Comparison of ENCODE assay signal across 14 cellular contexts in the genomic region with DNA sequence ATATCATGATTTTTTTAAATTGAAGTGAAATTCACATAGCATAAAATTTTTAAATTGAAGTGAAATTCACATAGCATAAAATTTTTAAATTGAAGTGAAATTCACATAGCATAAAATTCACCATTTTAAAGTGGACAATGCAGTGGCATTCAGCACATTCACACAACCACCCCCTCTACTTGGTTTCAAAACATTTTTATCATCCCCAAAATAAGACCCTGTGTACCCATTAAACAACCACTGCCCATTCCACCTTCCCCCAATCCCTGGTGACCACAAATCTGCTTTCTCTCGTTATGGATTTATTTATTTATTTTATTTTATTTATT. TPM values are rescaled to one million over a fixed set of nuclear protein-coding genes. Genes with fewer than 3 reads are reported as not detected.
DNase-seq lines count a peak whose midpoint lies in the region; ATAC-seq and TF ChIP-seq lines count a peak whose summit lies in the region.
"Not testable (repeated sequence)": the region's sequence is repeated elsewhere in the genome, so short reads cannot be mapped to it uniquely, and the experiment has no call there.
"Had no signal": no experiment of that assay in that cellular context is flagged by ENCODE, and none has a peak within 500 bp of the region (broad histone marks: within the 10 kb centered on the region; RNA-seq: fewer than 3 reads in every experiment).

No MANE protein-coding gene starts in this region.

- H3K27ac Mint-ChIP-seq in endodermal cell: peak overlapping the region; percentile 48
- not testable (repeated sequence) for H3K27ac Mint-ChIP-seq in mesothelial cell of epicardium

- intact Hi-C loops in HCT116 (cut with micrococcal nuclease): loop anchor here (10.0 kb wide), 2 partner anchors 303 to 307 kb away; partner anchors contain the start of gene MMP15
- intact Hi-C loops in PC-9 (cut with micrococcal nuclease; ENCODE audit: unreplicated experiment): loop anchor here (10.0 kb wide), 1 partner anchor 423 kb away; no protein-coding TSS in a partner anchor

- TF ChIP-seq POLR2A in HCT116 (IDR thresholded peaks at IDR 0.05; ENCODE audit: borderline replicate concordance, extremely low read depth, insufficient read depth, insufficient read length): not testable (repeated sequence)

- not testable (repeated sequence) for H3K4me1 Mint-ChIP-seq in endodermal cell, mesothelial cell of epicardium

- H3K27ac ChIP-seq in HCT116 (ENCODE audit: low read depth, low read length); KMS-11; PC-9; endodermal cell (ENCODE audit: low read depth, low read length); parathyroid adenoma: not testable (repeated sequence)

- WGBS in endodermal cell (ENCODE audit: insufficient coverage in 1 of 2, insufficient read length in 1 of 2), 2 experiments: no CpG with 5 or more reads among the region's 1 CpG

- H3K4me3 ChIP-seq in HCT116 (replicated peaks in 1 of 2; ENCODE audit: low read depth in 1 of 2, low read length in 2 of 2): peak overlapping the region in 1 of 2 experiments; percentile 7; a peak in 1 of 4 replicates
- H3K4me3 ChIP-seq in KMS-11 (IDR thresholded peaks at IDR 0.05; ENCODE audit: insufficient read depth, low read depth, low read length); PC-9; endodermal cell (ENCODE audit: low read length); parathyroid adenoma (ENCODE audit: low read depth, low read length): not testable (repeated sequence)

- POLR2A ChIA-PET in HCT116 (lab: Charles Lee); PC-9 (lab: Charles Lee; ENCODE audit: unreplicated experiment): not testable (repeated sequence)

- H2AFZ ChIP-seq in HCT116 (ENCODE audit: low read depth, low read length, poor library complexity, severe bottlenecking) (peak overlapping the region; percentile 76), KMS-11 (ENCODE audit: low read depth) (peak overlapping the region; percentile 62), parathyroid adenoma (peak overlapping the region; percentile 8)
- H2AFZ ChIP-seq in PC-9: not testable (repeated sequence)

- H3K9me3 ChIP-seq in ES-I3 (ENCODE audit: control insufficient read depth, insufficient read depth, low read length); HCT116 (ENCODE audit: control insufficient read depth in 1 of 2, insufficient read depth in 1 of 2, low read depth in 1 of 2, low read length in 2 of 2); PC-9 (ENCODE audit: insufficient read depth, low read depth); endodermal cell (ENCODE audit: control insufficient read depth, low read length); parathyroid adenoma (ENCODE audit: control insufficient read depth, low read length): not testable (repeated sequence)

- H3K36me3 ChIP-seq in ES-I3 (ENCODE audit: insufficient read depth, low read length); HCT116 (ENCODE audit: control insufficient read depth in 1 of 2, insufficient read depth in 2 of 2, low read length in 2 of 2); KMS-11 (ENCODE audit: insufficient read depth); PC-9 (ENCODE audit: low read depth); endodermal cell (ENCODE audit: control insufficient read depth, insufficient read depth, low read length); parathyroid adenoma (ENCODE audit: control insufficient read depth, insufficient read depth, low read length): not testable (repeated sequence)

- not testable (repeated sequence) for H3K36me3 Mint-ChIP-seq in endodermal cell (ENCODE audit: low read depth); mesothelial cell of epicardium

- H3K27me3 Mint-ChIP-seq in endodermal cell (ENCODE audit: insufficient read depth); mesothelial cell of epicardium (ENCODE audit: low read depth): not testable (repeated sequence)

- RAD21 ChIA-PET in HCT116 (lab: Charles Lee; ENCODE audit: low non-redundant PET in 1 of 2, low total read pairs in 2 of 2, uncharacterized antibody in 2 of 2, unreplicated experiment in 2 of 2): not testable (repeated sequence)

- H3K4me3 Mint-ChIP-seq in endodermal cell: peak overlapping the region; percentile 36
- H3K4me3 Mint-ChIP-seq in mesothelial cell of epicardium: peak overlapping the region; percentile 45

- H3K9me2 ChIP-seq in HCT116 (ENCODE audit: insufficient read depth); PC-9 (ENCODE audit: insufficient read depth): not testable (repeated sequence)

- H3K4me1 ChIP-seq in ES-I3 (ENCODE audit: insufficient read depth, low read length); endodermal cell (ENCODE audit: control insufficient read depth, insufficient read depth, low read length); parathyroid adenoma: not testable (repeated sequence)
- H3K4me1 ChIP-seq in HCT116 (ENCODE audit: control insufficient read depth in 1 of 2, insufficient read depth in 2 of 2, low read length in 2 of 2) (peaks cover 9 to 11% of the 10 kb centered on the region in 2 experiments), KMS-11 (ENCODE audit: low read depth, poor library complexity, severe bottlenecking) (peaks cover 18% of the 10 kb centered on the region), PC-9 (replicated peaks; ENCODE audit: insufficient read depth) (peaks cover 29% of the 10 kb centered on the region)

- peaks cover 17% of the 10 kb centered on the region; the same call in 1 of the 2 replicates for H3F3A ChIP-seq in PC-9 (ENCODE audit: insufficient read depth, low read depth)

- H3K9ac ChIP-seq in ES-I3 (ENCODE audit: low read depth, low read length): peak overlapping the region; percentile 26; the same call in 1 of the 2 replicates
- H3K9ac ChIP-seq in HCT116 (ENCODE audit: low read length); KMS-11; endodermal cell (ENCODE audit: extremely low read depth, low read length, poor library complexity, severe bottlenecking); parathyroid adenoma: not testable (repeated sequence)

- H3K79me2 ChIP-seq in HCT116 (ENCODE audit: insufficient read depth, low read length); KMS-11 (ENCODE audit: insufficient read depth, low read depth); PC-9 (ENCODE audit: low read depth); parathyroid adenoma: not testable (repeated sequence)

- not testable (repeated sequence) for TF ChIP-seq RAD21 in HCT116 (IDR thresholded peaks at IDR 0.05; ENCODE audit: low read depth)

- H3K9me3 Mint-ChIP-seq in endodermal cell, mesothelial cell of epicardium: not testable (repeated sequence)

- not testable (repeated sequence) for DNase-seq in HCT116 (ENCODE audit: low read depth, low spot score); PC-9; endodermal cell; mesothelial cell of epicardium (ENCODE audit: low spot score in 2 of 2, unreplicated experiment in 2 of 2)

- peak overlapping the region; percentile 51 for H3K4me2 ChIP-seq in HCT116 (ENCODE audit: low read length)
- peak overlapping the region; percentile 37; the same call in 1 of the 2 replicates for H3K4me2 ChIP-seq in KMS-11
- H3K4me2 ChIP-seq in PC-9: peak overlapping the region; percentile 47
- not testable (repeated sequence) for H3K4me2 ChIP-seq in parathyroid adenoma (ENCODE audit: low read length)

- H4K20me1 ChIP-seq in HCT116 (ENCODE audit: insufficient read depth); KMS-11 (ENCODE audit: insufficient read depth); PC-9 (ENCODE audit: insufficient read depth): not testable (repeated sequence)

- not testable (repeated sequence) for BruUV-seq in HCT116 (replicated peaks; lab: Mats Ljungman, UMichigan); PC-9 (replicated peaks; lab: Mats Ljungman, UMichigan)

- not testable (repeated sequence) for TF ChIP-seq CTCF in HCT116 (IDR thresholded peaks at IDR 0.05 in 2 of 3, conservative IDR thresholded peaks at IDR 0.05 in 1 of 3; ENCODE audit: borderline replicate concordance in 1 of 3, insufficient read depth in 1 of 3, low read depth in 2 of 3, low read length in 2 of 3); KMS-11 (conservative IDR thresholded peaks at IDR 0.05; ENCODE audit: low read depth, low read length); PC-9 (conservative IDR thresholded peaks at IDR 0.05); endodermal cell (conservative IDR thresholded peaks at IDR 0.05); mesothelial cell of epicardium (IDR thresholded peaks at IDR 0.05; ENCODE audit: unreplicated experiment); parathyroid adenoma (IDR thresholded peaks at IDR 0.05)

- CTCF ChIA-PET in HCT116 (lab: Charles Lee): interaction anchor here (1.2 kb wide), 1 partner anchor 156 kb away, joined by 3 read pairs; no protein-coding TSS in a partner anchor
- CTCF ChIA-PET in PC-9 (lab: Charles Lee): not testable (repeated sequence)

- peak; percentile 10; the same call in 1 of the 2 replicates for ATAC-seq in HCT116

- not testable (repeated sequence) for H3K27me3 ChIP-seq in HCT116 (ENCODE audit: insufficient read depth, low read length); KMS-11 (ENCODE audit: insufficient read depth, low read depth); PC-9 (ENCODE audit: insufficient read depth, low read depth); endodermal cell (ENCODE audit: control insufficient read depth, insufficient read depth, low read length, poor library complexity, severe bottlenecking); parathyroid adenoma (ENCODE audit: control insufficient read depth, insufficient read depth, low read length)

RNA-seq across cellular contexts. Expression of gene PRSS54, which starts 36.8 kb away (rescaled TPM):
- total RNA-seq in HCT116 (2021; ENCODE audit: unreplicated experiment) (not detected), PC-9 (2021) (not detected in 2 replicates), endodermal cell (not detected), mesothelial cell of epicardium (not detected in 3 replicates)
- polyA plus RNA-seq in HCT116 (2012): not detected in 2 replicates
- polyA plus RNA-seq in endodermal cell (2013, experiment 1 of 2): not detected
- polyA plus RNA-seq in endodermal cell (2013, experiment 2 of 2): not detected
- total RNA-seq: A673; CD4-positive, CD25-positive, alpha-beta regulatory T cell; Daoy; G401; GM23248 had no signal
- polyA plus RNA-seq: BJ; CD4-positive, CD25-positive, alpha-beta regulatory T cell; GM23248; IgD-negative memory B cell had no signal
